In the genomic region with DNA sequence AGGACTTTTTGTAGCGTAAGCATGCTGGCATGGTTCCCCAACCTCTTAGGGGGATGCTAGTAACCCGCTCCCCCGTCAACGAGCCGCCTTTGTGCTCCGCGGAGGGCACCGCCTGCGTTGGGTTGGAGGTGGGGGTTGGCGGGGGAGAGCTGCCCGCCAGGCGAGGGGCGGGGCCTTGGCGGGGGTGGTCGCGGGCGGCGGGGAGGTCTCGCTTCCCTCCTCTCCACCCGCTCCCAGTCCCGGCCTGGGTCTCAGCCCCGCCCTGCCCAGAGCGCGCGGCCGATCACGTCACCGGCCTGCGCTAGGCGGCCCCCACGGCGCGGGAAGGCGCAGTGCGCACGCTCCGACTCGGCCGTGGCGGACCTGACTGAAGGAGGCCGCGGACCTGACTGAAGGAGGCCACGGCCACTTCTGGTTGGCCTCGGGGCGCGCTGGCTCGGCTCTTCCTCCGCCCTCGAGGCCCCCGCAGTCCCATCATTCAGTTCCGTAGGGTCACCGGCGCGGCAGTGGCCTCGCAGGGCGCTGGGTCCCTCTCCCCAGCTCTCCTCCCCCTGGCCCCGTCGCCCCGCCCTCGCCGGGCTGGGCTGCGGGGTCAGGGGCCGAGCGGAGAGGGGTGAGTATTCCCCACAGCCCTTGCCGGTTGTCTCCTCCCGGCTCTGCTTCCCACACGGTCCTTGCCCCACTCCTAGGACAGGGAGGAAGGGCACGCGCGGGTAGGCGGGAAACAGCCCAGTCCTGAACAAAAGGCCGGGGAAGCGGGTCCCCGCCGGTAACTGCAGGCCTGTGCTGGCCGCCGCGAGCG, we compare ENCODE assay signal across 8 cellular contexts. TPM values are rescaled to one million over a fixed set of nuclear protein-coding genes. Genes with fewer than 3 reads are reported as not detected.
A peak's percentile ranks its signal among the peaks of the same experiment; 100 is the strongest.
DNase-seq lines count a peak whose midpoint lies in the region; ATAC-seq and TF ChIP-seq lines count a peak whose summit lies in the region.

Gene ATG10, plus strand, starts transcription at position 330 of the 802 bp plus-strand sequence. CDS start 15,548 bp downstream, outside the sequence.

- intact Hi-C loops in right lobe of liver (cut with DNase I), result no loop called here

- no peaks in the 10 kb centered on the region for H3K27me3 ChIP-seq in right lobe of liver

- no peaks in the 10 kb centered on the region for H3K36me3 ChIP-seq in right lobe of liver

- H3K4me1 ChIP-seq in right lobe of liver, result no peaks in the 10 kb centered on the region

- 0% methylated on average over 19 of the region's 79 CpGs for WGBS in right lobe of liver (ENCODE audit: insufficient coverage, low coverage, low lambda C conversion rate, missing lambda C conversion rate)

- peak within 1 kb of the TSS; percentile 61 to 65 (median 65) for H3K4me3 ChIP-seq in right lobe of liver

- DNase-seq in NCI-H748 (lab: John Stamatoyannopoulos, UW; ENCODE audit: unreplicated experiment) (peak; percentile 97), dermis blood vessel endothelial cell (peak; percentile 97), right lobe of liver (peak; percentile 95 to 96 (median 96))
- peak; percentile 78 to 82 for DNase-seq in activated CD4-positive, alpha-beta T cell treated with anti-CD3 and anti-CD28 coated beads, Interleukin-2, amount 50 U/mL, for 4 hours
- DNase-seq in stimulated activated CD4-positive, alpha-beta T cell treated with anti-CD3 and anti-CD28 coated beads, Interleukin-4, amount 100 ng/mL, for 24 hours, result peak; percentile 86

- H3K27ac ChIP-seq in C4-2B (peak within 1 kb of the TSS; percentile 97), right lobe of liver (peak within 1 kb of the TSS; percentile 99)

- TF ChIP-seq CTCF in C4-2B (conservative IDR thresholded peaks at IDR 0.05), result no peak
- no peak for TF ChIP-seq CTCF in right lobe of liver (IDR thresholded peaks at IDR 0.05)

- ATAC-seq in GM19395 (IDR thresholded peaks at IDR 0.05; ENCODE audit: unreplicated experiment), result peak; percentile 95
- ATAC-seq in HG03558 (IDR thresholded peaks at IDR 0.05; ENCODE audit: extremely low read depth, unreplicated experiment), result peak; percentile 92
- peak; percentile 93 to 98 (median 94) for ATAC-seq in right lobe of liver

- TF ChIP-seq POLR2A in right lobe of liver (IDR thresholded peaks at IDR 0.05), result peak; percentile 96

- H3K9me3 ChIP-seq in right lobe of liver, result no peaks in the 10 kb centered on the region

RNA-seq across cellular contexts. Expression of gene ATG10, which starts in this region (rescaled TPM):
- total RNA-seq in dermis blood vessel endothelial cell (8.8 and 10.6 TPM in 2 replicates), right lobe of liver (1 to 10 TPM; 2.9 to 8.0 (median 4.4) TPM)

Comparison
In these comparisons a context has a peak if more than half of its experiments do, and no peak if none do; other contexts are left out.
1. Peak in every context shown above with its lines: DNase-seq, ATAC-seq, H3K4me3 ChIP-seq and H3K27ac ChIP-seq.